In genomic region chr12:11771356-11771755, GRCh38 we compare ENCODE assay signal across 13 cellular contexts.
A peak's percentile ranks its signal among the peaks of the same experiment; 100 is the strongest.
DNase-seq lines count a peak whose midpoint lies in the region; ATAC-seq, FAIRE-seq and TF ChIP-seq lines count a peak whose summit lies in the region.
"Had no signal": no experiment of that assay in that cellular context is flagged by ENCODE, and none has a peak within 500 bp of the region (broad histone marks: within the 10 kb centered on the region; RNA-seq: fewer than 3 reads in every experiment).

No MANE protein-coding gene starts in this region.

- H3K4me1 ChIP-seq in ACC112 (ENCODE audit: control insufficient read depth, insufficient read depth, low read length, unreplicated experiment): peaks cover 11% of the 10 kb centered on the region
- H3K4me1 ChIP-seq in HAP-1: peaks cover 6% of the 10 kb centered on the region

- no peaks in the 10 kb centered on the region for H3K36me3 ChIP-seq in ACC112 (ENCODE audit: insufficient read depth, low read length)
- H3K36me3 ChIP-seq in HAP-1 (replicated peaks): no peaks in the 10 kb centered on the region
- H3K36me3 ChIP-seq: stomach had no signal

- no peak for ATAC-seq in HG03342 (IDR thresholded peaks at IDR 0.05; ENCODE audit: unreplicated experiment)
- ATAC-seq: body of pancreas, WTC11 had no signal

- H3K4me3 ChIP-seq in ACC112 (ENCODE audit: low read depth, low read length) (no peak overlapping the region), fibroblast of pulmonary artery (replicated peaks; ENCODE audit: low read depth, low read length) (no peak overlapping the region), HAP-1 (no peak overlapping the region)
- H3K4me3 ChIP-seq: body of pancreas, stomach had no signal

- peak overlapping the region; percentile 16; the same call in 1 of the 2 replicates for H3K27ac ChIP-seq in ACC112 (ENCODE audit: low read depth, low read length)
- H3K27ac ChIP-seq: body of pancreas, stomach had no signal

- in situ Hi-C loops in Caki2 (cut with HindIII; ENCODE audit: low pct_unique_long_range_greater_than_20kb, low sequenced_read_pairs) (no loop called here), HAP-1 (cut with MboI; ENCODE audit: low sequenced_read_pairs) (no loop called here)

- no peak for FAIRE-seq in RCC 7860 (lab: Jason Lieb, UNC)

- TF ChIP-seq CTCF in fibroblast of pulmonary artery (IDR thresholded peaks at IDR 0.05; ENCODE audit: low read length, missing control alignments): no peak

- no peaks in the 10 kb centered on the region for H3K27me3 ChIP-seq in ACC112 (ENCODE audit: insufficient read depth, low read length)
- no peaks in the 10 kb centered on the region for H3K27me3 ChIP-seq in HAP-1 (ENCODE audit: low read depth)
- H3K27me3 ChIP-seq: body of pancreas, stomach had no signal

- DNase-seq in Caki2 (ENCODE audit: low read depth): peak; percentile 64
- peak; percentile 56 for DNase-seq in RCC 7860 (ENCODE audit: low spot score)
- peak; percentile 50 for DNase-seq in fibroblast of pulmonary artery (ENCODE audit: low read depth)
- DNase-seq in MV-4-11 (lab: John Stamatoyannopoulos, UW): no peak
- no peak for DNase-seq in HAP-1 (ENCODE audit: low spot score in 2 of 2)
- no peak for DNase-seq in NCI-H82 (lab: John Stamatoyannopoulos, UW)
- DNase-seq: DMS 273 treated with DMSO at 0.1 percent for 48 hours, NCI-H1436, stomach had no signal

- H3K9me3 ChIP-seq in HAP-1: no peaks in the 10 kb centered on the region
- H3K9me3 ChIP-seq: body of pancreas, stomach had no signal

- no peak overlapping the region for H2AFZ ChIP-seq in ACC112 (ENCODE audit: low read length, unreplicated experiment)

- no peaks in the 10 kb centered on the region for H3K79me2 ChIP-seq in ACC112 (ENCODE audit: control insufficient read depth, insufficient read depth, low read length, unreplicated experiment)

Comparison
In these comparisons a context has a peak if more than half of its experiments do, and no peak if none do; other contexts are left out.
1. DNase-seq: peak in Caki2 (single experiment), RCC 7860 (single experiment) and fibroblast of pulmonary artery (single experiment); none in MV-4-11 (single experiment), HAP-1 (0 of 2) and NCI-H82 (single experiment).